ENCODE assay signal across 8 cellular contexts in the genomic region with DNA sequence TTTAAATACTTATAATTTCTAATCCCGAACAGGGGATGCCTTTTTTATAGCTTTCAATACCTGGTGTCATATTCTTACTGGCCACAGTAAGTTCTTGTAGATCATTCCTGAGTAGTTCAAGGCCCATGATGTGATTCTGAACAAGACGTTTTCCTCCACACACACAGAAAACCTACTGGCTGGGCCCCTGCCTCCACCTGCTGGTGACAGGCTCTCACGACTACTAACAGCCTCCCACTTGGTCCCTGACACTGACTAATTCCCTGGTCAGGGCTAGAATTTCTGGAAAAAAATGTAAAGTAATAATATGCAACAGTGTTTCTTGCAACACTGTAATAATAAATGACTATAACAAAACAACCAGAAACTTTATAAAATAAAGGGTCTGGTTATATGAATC. TPM values are rescaled to one million over a fixed set of nuclear protein-coding genes. Genes with fewer than 3 reads are reported as not detected.
DNase-seq lines count a peak whose midpoint lies in the region; ATAC-seq and FAIRE-seq lines count a peak whose summit lies in the region.

No MANE protein-coding gene starts in this region.

- H3K27me3 Mint-ChIP-seq in activated CD8-positive, alpha-beta T cell treated with anti-CD3 and anti-CD28 coated beads, Interleukin-2, amount 10 ng/mL, durations not matched to agents 7 days and 5 days (ENCODE audit: low read depth) = no peaks in the 10 kb centered on the region

- DNase-seq in DMS153 treated with DMSO at 0.1 percent for 48 hours (lab: John Stamatoyannopoulos, UW; ENCODE audit: unreplicated experiment) (peak; percentile 49), HCEC 1CT (peak; percentile 50), NCI-H2227 treated with DMSO at 0.1 percent for 48 hours (lab: John Stamatoyannopoulos, UW) (peak; percentile 40), frontal cortex (ENCODE audit: low spot score in 2 of 2) (peak; percentile 67 to 73), occipital lobe (lab: John Stamatoyannopoulos, UW) (peak; percentile 15)
- DNase-seq in activated CD8-positive, alpha-beta T cell treated with anti-CD3 and anti-CD28 coated beads, Interleukin-2, amount 10 ng/mL, durations not matched to agents 7 days and 5 days = peak; percentile 47

- no peak overlapping the region for H3K27ac Mint-ChIP-seq in activated CD8-positive, alpha-beta T cell treated with anti-CD3 and anti-CD28 coated beads, Interleukin-2, amount 10 ng/mL, durations not matched to agents 7 days and 5 days

- POLR2A ChIA-PET in activated CD8-positive, alpha-beta T cell treated with anti-CD3 and anti-CD28 coated beads, Interleukin-2, amount 10 ng/mL, durations not matched to agents 7 days and 5 days (lab: Charles Lee) = no interaction called here

- FAIRE-seq in frontal cortex (lab: Jason Lieb, UNC) = no peak

- peaks cover 1% of the 10 kb centered on the region for H3K36me3 Mint-ChIP-seq in activated CD8-positive, alpha-beta T cell treated with anti-CD3 and anti-CD28 coated beads, Interleukin-2, amount 10 ng/mL, durations not matched to agents 7 days and 5 days (ENCODE audit: low read depth)

- H3K4me1 Mint-ChIP-seq in activated CD8-positive, alpha-beta T cell treated with anti-CD3 and anti-CD28 coated beads, Interleukin-2, amount 10 ng/mL, durations not matched to agents 7 days and 5 days (ENCODE audit: low read depth) = no peaks in the 10 kb centered on the region

- H3K4me3 Mint-ChIP-seq in activated CD8-positive, alpha-beta T cell treated with anti-CD3 and anti-CD28 coated beads, Interleukin-2, amount 10 ng/mL, durations not matched to agents 7 days and 5 days = no peak overlapping the region

- H3K9me3 Mint-ChIP-seq in activated CD8-positive, alpha-beta T cell treated with anti-CD3 and anti-CD28 coated beads, Interleukin-2, amount 10 ng/mL, durations not matched to agents 7 days and 5 days (ENCODE audit: insufficient read depth) = no peaks in the 10 kb centered on the region

- ATAC-seq in activated CD8-positive, alpha-beta T cell treated with anti-CD3 and anti-CD28 coated beads, Interleukin-2, amount 10 ng/mL, durations not matched to agents 7 days and 5 days = no peak
- ATAC-seq in HG03439 (IDR thresholded peaks at IDR 0.05; ENCODE audit: unreplicated experiment) (no peak), GM21515 (IDR thresholded peaks at IDR 0.05; ENCODE audit: unreplicated experiment) (no peak)

- CTCF ChIA-PET in activated CD8-positive, alpha-beta T cell treated with anti-CD3 and anti-CD28 coated beads, Interleukin-2, amount 10 ng/mL, durations not matched to agents 7 days and 5 days (lab: Charles Lee) = interaction anchor here (0.7 to 3.4 kb wide), 35 partner anchors 8 to 536 kb away, joined by 3 to 58 read pairs (median 4); partner anchors contain the start of gene PRDM15

RNA-seq across cellular contexts. Expression of gene RIPK4, which starts 50.4 kb away (rescaled TPM):
- total RNA-seq in activated CD8-positive, alpha-beta T cell treated with anti-CD3 and anti-CD28 coated beads, Interleukin-2, amount 10 ng/mL, durations not matched to agents 7 days and 5 days = not detected
- total RNA-seq in frontal cortex (not detected), occipital lobe (0.47 TPM)

Comparison
In these comparisons a context has a peak if more than half of its experiments do, and no peak if none do; other contexts are left out.
1. DNase-seq: peak in every context shown above with its lines; median percentile 70 in frontal cortex; 50 in HCEC 1CT; 49 in DMS153 treated with DMSO at 0.1 percent for 48 hours; 47 in activated CD8-positive, alpha-beta T cell treated with anti-CD3 and anti-CD28 coated beads, Interleukin-2, amount 10 ng/mL, durations not matched to agents 7 days and 5 days; 40 in NCI-H2227 treated with DMSO at 0.1 percent for 48 hours; 15 in occipital lobe.